ENCODE assay signal across 11 cellular contexts in the genomic region with DNA sequence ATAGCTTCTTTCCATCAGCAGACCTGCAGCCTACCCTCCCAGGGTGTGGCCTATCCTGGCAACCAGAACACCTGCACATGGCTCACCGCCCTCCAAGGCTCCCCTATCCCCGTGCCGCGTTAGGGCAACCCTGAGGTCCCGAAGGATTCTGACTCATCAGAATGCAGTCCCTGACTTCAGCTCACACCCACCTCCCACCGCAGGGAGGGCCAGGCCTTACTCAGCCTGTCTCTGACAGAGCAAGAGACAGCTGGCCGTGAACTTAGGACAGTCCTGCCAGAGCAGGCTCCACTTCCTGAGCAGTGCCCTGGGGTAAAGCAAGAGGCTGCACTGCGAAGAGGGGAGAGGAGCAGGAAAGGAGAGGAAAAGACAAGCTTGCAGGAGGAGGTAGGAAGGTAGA.
DNase-seq lines count a peak whose midpoint lies in the region; ATAC-seq and TF ChIP-seq lines count a peak whose summit lies in the region.
"Had no signal": no experiment of that assay in that cellular context is flagged by ENCODE, and none has a peak within 500 bp of the region (broad histone marks: within the 10 kb centered on the region; RNA-seq: fewer than 3 reads in every experiment).

No MANE protein-coding gene starts in this region.

- ATAC-seq in GM19463 (IDR thresholded peaks at IDR 0.05; ENCODE audit: unreplicated experiment) = no peak
- ATAC-seq in naive thymus-derived CD4-positive, alpha-beta T cell = no peak

- no peaks in the 10 kb centered on the region for H3K9me3 ChIP-seq in naive thymus-derived CD4-positive, alpha-beta T cell (ENCODE audit: control insufficient read depth in 2 of 3, low read length in 3 of 3)

- intact Hi-C loops in naive thymus-derived CD4-positive, alpha-beta T cell (cut with micrococcal nuclease) = no loop called here

- peaks cover 0 to 20% (median 12%) of the 10 kb centered on the region in 7 donors for H3K4me1 Mint-ChIP-seq in naive thymus-derived CD4-positive, alpha-beta T cell

- H3K4me1 ChIP-seq in naive thymus-derived CD4-positive, alpha-beta T cell (ENCODE audit: control insufficient read depth in 2 of 2, insufficient read depth in 2 of 2, low read length in 2 of 2) = no peaks in the 10 kb centered on the region

- H3K4me3 ChIP-seq in brain microvascular endothelial cell (ENCODE audit: low read depth, low read length) (no peak overlapping the region), kidney epithelial cell (ENCODE audit: low read depth, low read length) (no peak overlapping the region)
- H3K4me3 ChIP-seq in naive thymus-derived CD4-positive, alpha-beta T cell (ENCODE audit: low read length) = no peak overlapping the region

- no peaks in the 10 kb centered on the region for H3K27me3 ChIP-seq in brain microvascular endothelial cell (replicated peaks)
- H3K27me3 ChIP-seq in kidney epithelial cell (ENCODE audit: control insufficient read depth, insufficient read depth, low read length) = no peaks in the 10 kb centered on the region
- no peaks in the 10 kb centered on the region for H3K27me3 ChIP-seq in naive thymus-derived CD4-positive, alpha-beta T cell (ENCODE audit: control insufficient read depth in 2 of 2, insufficient read depth in 2 of 2, low read length in 2 of 2)

- TF ChIP-seq CTCF in brain microvascular endothelial cell (IDR thresholded peaks at IDR 0.05; ENCODE audit: low read depth, low read length, missing control alignments) = no peak
- no peak for TF ChIP-seq CTCF in kidney epithelial cell (IDR thresholded peaks at IDR 0.05; ENCODE audit: insufficient read depth, low read length, poor library complexity, severe bottlenecking)

- no peaks in the 10 kb centered on the region for H3K36me3 ChIP-seq in brain microvascular endothelial cell (replicated peaks)
- H3K36me3 ChIP-seq in kidney epithelial cell (ENCODE audit: control insufficient read depth, insufficient read depth, low read length) = no peaks in the 10 kb centered on the region
- H3K36me3 ChIP-seq in naive thymus-derived CD4-positive, alpha-beta T cell (ENCODE audit: control insufficient read depth in 2 of 3, insufficient read depth in 3 of 3, low read length in 3 of 3) = peaks cover 0 to 79% (median 7%) of the 10 kb centered on the region in 3 experiments

- H3K27me3 Mint-ChIP-seq in naive thymus-derived CD4-positive, alpha-beta T cell = no peaks in the 10 kb centered on the region
- H3K27me3 Mint-ChIP-seq: activated naive CD8-positive, alpha-beta T cell; naive B cell; stimulated activated naive CD8-positive, alpha-beta T cell treated with anti-CD3 and anti-CD28 coated beads, Interleukin-15, Interleukin-2, amounts not matched to agents 100 ng/mL and 50 ng/mL, for 24 hours had no signal

- in situ Hi-C loops in brain microvascular endothelial cell (cut with HindIII; ENCODE audit: low pct_ligation_motif_present, low sequenced_read_pairs) = no loop called here

- H3K9me3 Mint-ChIP-seq in naive thymus-derived CD4-positive, alpha-beta T cell = peaks cover 0 to 3% (median 0%) of the 10 kb centered on the region in 11 donors
- H3K9me3 Mint-ChIP-seq: naive B cell; stimulated activated naive CD8-positive, alpha-beta T cell treated with anti-CD3 and anti-CD28 coated beads, Interleukin-15, Interleukin-2, amounts not matched to agents 100 ng/mL and 50 ng/mL, for 24 hours had no signal

- H3K27ac ChIP-seq in brain microvascular endothelial cell (no peak overlapping the region), temporal lobe (ENCODE audit: low read depth, low read length) (peak overlapping the region; percentile 24)
- no peak overlapping the region for H3K27ac ChIP-seq in naive thymus-derived CD4-positive, alpha-beta T cell (ENCODE audit: low read depth, low read length)

- peak overlapping the region in 4 of 9 donors; percentile 5 to 57 (median 41) for H3K27ac Mint-ChIP-seq in naive thymus-derived CD4-positive, alpha-beta T cell
- H3K27ac Mint-ChIP-seq: activated naive CD8-positive, alpha-beta T cell had no signal

- no peak overlapping the region for H3K4me3 Mint-ChIP-seq in naive thymus-derived CD4-positive, alpha-beta T cell
- H3K4me3 Mint-ChIP-seq: activated naive CD8-positive, alpha-beta T cell; naive B cell; stimulated activated naive CD8-positive, alpha-beta T cell treated with anti-CD3 and anti-CD28 coated beads, Interleukin-15, Interleukin-2, amounts not matched to agents 100 ng/mL and 50 ng/mL, for 24 hours had no signal

- CTCF ChIA-PET in naive thymus-derived CD4-positive, alpha-beta T cell (lab: Charles Lee) = no interaction called here

- POLR2A ChIA-PET in naive thymus-derived CD4-positive, alpha-beta T cell (lab: Charles Lee) = no interaction called here

- H3K36me3 Mint-ChIP-seq in naive thymus-derived CD4-positive, alpha-beta T cell = peaks cover 6 to 46% (median 17%) of the 10 kb centered on the region in 5 donors

- DNase-seq in HT-29 (ENCODE audit: low spot score) (peak; percentile 93), brain microvascular endothelial cell (peak; percentile 76), kidney epithelial cell (ENCODE audit: low read depth) (peak; percentile 77), iPS-NIHi7 (ENCODE audit: extremely low spot score) (no peak)
- no peak for DNase-seq in activated T-cell treated with anti-CD3 and anti-CD28 coated beads, Interleukin-2, amount 50 U/mL, for 48 hours
- DNase-seq in naive thymus-derived CD4-positive, alpha-beta T cell = no peak
- DNase-seq: naive B cell had no signal

Comparison
In these comparisons a context has a peak if more than half of its experiments do, and no peak if none do; other contexts are left out.
1. DNase-seq: peak in HT-29 (single experiment), brain microvascular endothelial cell (single experiment) and kidney epithelial cell (single experiment); none in iPS-NIHi7 (single experiment), activated T-cell treated with anti-CD3 and anti-CD28 coated beads, Interleukin-2, amount 50 U/mL, for 48 hours (0 of 2) and naive thymus-derived CD4-positive, alpha-beta T cell (0 of 9).